In the genomic region with DNA sequence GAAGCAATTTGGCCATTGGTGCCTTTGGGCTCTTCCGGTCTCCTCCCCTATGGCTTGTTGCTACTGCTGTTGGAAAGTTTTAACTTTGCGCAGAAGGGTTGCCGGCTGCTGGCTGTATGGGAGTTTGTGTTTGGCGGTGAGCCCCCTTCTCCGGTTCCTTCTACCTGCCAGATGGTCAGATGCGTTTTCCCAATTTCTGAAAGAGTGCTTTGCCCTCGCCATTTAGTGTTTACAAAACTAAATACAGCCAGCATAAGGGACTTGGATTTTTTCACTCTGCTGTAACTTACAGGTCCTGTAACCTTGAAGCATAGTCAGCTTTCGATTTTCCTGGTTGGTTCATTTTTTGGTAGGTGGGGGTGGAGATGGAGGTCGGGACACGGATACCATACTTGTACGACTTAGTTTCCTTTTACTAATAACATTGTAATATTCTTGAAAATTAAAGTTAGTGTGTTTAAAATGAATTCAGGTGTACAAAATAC, we compare ENCODE assay signal across 8 cellular contexts. TPM values are rescaled to one million over a fixed set of nuclear protein-coding genes. Genes with fewer than 3 reads are reported as not detected.
DNase-seq lines count a peak whose midpoint lies in the region; ATAC-seq and TF ChIP-seq lines count a peak whose summit lies in the region.

No MANE protein-coding gene starts in this region.

- TF ChIP-seq CTCF in CD14-positive monocyte (IDR thresholded peaks at IDR 0.05) (no peak), nephron (IDR thresholded peaks at IDR 0.05; ENCODE audit: unreplicated experiment in 3 of 3) (no peak)

- peak; percentile 27 for ATAC-seq in GM19043 (IDR thresholded peaks at IDR 0.05; ENCODE audit: low read depth, unreplicated experiment)
- peak; percentile 34 for ATAC-seq in HG03175 (IDR thresholded peaks at IDR 0.05; ENCODE audit: unreplicated experiment)

- H3K9me3 ChIP-seq in SK-N-MC (ENCODE audit: low read depth, low read length) (no peaks in the 10 kb centered on the region), esophagus (ENCODE audit: control insufficient read depth in 2 of 2, insufficient read depth in 1 of 2, low read depth in 1 of 2, low read length in 1 of 2) (no peaks in the 10 kb centered on the region)

- no peaks in the 10 kb centered on the region for H3K4me1 ChIP-seq in esophagus (ENCODE audit: control insufficient read depth in 2 of 2, insufficient read depth in 2 of 2, low read length in 1 of 2)

- peak overlapping the region; percentile 97 to 98 for H3K4me3 Mint-ChIP-seq in CD14-positive monocyte
- peak overlapping the region; percentile 99 to 100 (median 99) for H3K4me3 Mint-ChIP-seq in nephron

- H3K4me3 ChIP-seq in SK-N-MC (peak overlapping the region; percentile 87), esophagus (ENCODE audit: low read depth in 1 of 2, low read length in 2 of 2) (peak overlapping the region; percentile 63 to 74)

- H3K27me3 Mint-ChIP-seq in CD14-positive monocyte (ENCODE audit: low read depth in 3 of 3): peaks cover 0 to 4% (median 0%) of the 10 kb centered on the region in 3 donors
- H3K27me3 Mint-ChIP-seq in nephron (ENCODE audit: low read depth): no peaks in the 10 kb centered on the region

- intact Hi-C loops in CD14-positive monocyte (cut with micrococcal nuclease): loop anchor here (1.0 to 10.0 kb wide), 4 partner anchors 19 to 251 kb away; partner anchors contain the start of genes HSPE1 (in 1 of the 2), MARS2 (in 1 of the 2) and SF3B1 (in 1 of the 2)

- H3K27ac Mint-ChIP-seq in CD14-positive monocyte: peak overlapping the region; percentile 100
- peak overlapping the region; percentile 99 to 100 (median 100) for H3K27ac Mint-ChIP-seq in nephron

- H3K9ac ChIP-seq in SK-N-MC (ENCODE audit: insufficient read length): peak overlapping the region; percentile 85

- H3K4me1 Mint-ChIP-seq in CD14-positive monocyte: peaks cover 41% of the 10 kb centered on the region
- H3K4me1 Mint-ChIP-seq in nephron: peaks cover 13% of the 10 kb centered on the region

- H3K36me3 Mint-ChIP-seq in CD14-positive monocyte (peaks cover 0 to 11% of the 10 kb centered on the region in 2 donors), nephron (ENCODE audit: low read depth) (no peaks in the 10 kb centered on the region)

- WGBS in esophagus, 2 donors: 0 to 1% methylated on average over 11 of the region's 11 CpGs

- H3K36me3 ChIP-seq in SK-N-MC (ENCODE audit: insufficient read depth, low read length) (no peaks in the 10 kb centered on the region), esophagus (ENCODE audit: control insufficient read depth in 2 of 2, insufficient read depth in 2 of 2, low read length in 1 of 2) (no peaks in the 10 kb centered on the region)

- DNase-seq in CD14-positive monocyte (ENCODE audit: low spot score) (no peak), SK-N-MC (ENCODE audit: low read depth, low spot score) (no peak), NCI-H2029 treated with DMSO at 0.1 percent for 48 hours (lab: John Stamatoyannopoulos, UW) (no peak)
- no peak for DNase-seq in stimulated activated CD4-positive, alpha-beta T cell treated with anti-CD3 and anti-CD28 coated beads, Interleukin-15, amount 100 ng/mL, for 24 hours

- H3K27ac ChIP-seq in SK-N-MC: peak overlapping the region; percentile 70
- peak overlapping the region; percentile 97 to 100 for H3K27ac ChIP-seq in esophagus (ENCODE audit: low read depth in 2 of 2, low read length in 1 of 2)

- H3K27me3 ChIP-seq in esophagus (ENCODE audit: control insufficient read depth in 1 of 2, insufficient read depth in 2 of 2, low read length in 2 of 2): no peaks in the 10 kb centered on the region

- H3K9me3 Mint-ChIP-seq in CD14-positive monocyte (peaks cover 0 to 9% (median 0%) of the 10 kb centered on the region in 7 donors), nephron (no peaks in the 10 kb centered on the region)

RNA-seq across cellular contexts. Expression of gene COQ10B, which starts 0.6 kb away (rescaled TPM):
- polyA plus RNA-seq in CD14-positive monocyte (10 to 100 TPM; 38.3 to 46.6 TPM), esophagus (10 to 100 TPM; 10.6 to 12.0 TPM)

RNA-seq across cellular contexts. Expression of gene SF3B1, which starts 19.1 kb away (rescaled TPM):
- 100 to 1,000 TPM; 105 to 152 TPM for polyA plus RNA-seq in CD14-positive monocyte
- polyA plus RNA-seq in esophagus: 100 to 1,000 TPM; 120 to 231 TPM

RNA-seq across cellular contexts. Expression of gene HSPD1, which starts 45.7 kb away (rescaled TPM):
- 10 to 100 TPM; 44.5 to 62.1 TPM for polyA plus RNA-seq in CD14-positive monocyte
- 100 to 1,000 TPM in 1 of 2 donors, 10 to 100 TPM in 1; 75.0 to 120 TPM for polyA plus RNA-seq in esophagus

RNA-seq across cellular contexts. Expression of gene HSPE1, which starts 46.2 kb away (rescaled TPM):
- polyA plus RNA-seq in CD14-positive monocyte (10 to 100 TPM; 44.9 to 46.2 TPM), esophagus (100 to 1,000 TPM; 149 to 216 TPM)
